Comparison of ENCODE assay signal across 23 cellular contexts in the genomic region with DNA sequence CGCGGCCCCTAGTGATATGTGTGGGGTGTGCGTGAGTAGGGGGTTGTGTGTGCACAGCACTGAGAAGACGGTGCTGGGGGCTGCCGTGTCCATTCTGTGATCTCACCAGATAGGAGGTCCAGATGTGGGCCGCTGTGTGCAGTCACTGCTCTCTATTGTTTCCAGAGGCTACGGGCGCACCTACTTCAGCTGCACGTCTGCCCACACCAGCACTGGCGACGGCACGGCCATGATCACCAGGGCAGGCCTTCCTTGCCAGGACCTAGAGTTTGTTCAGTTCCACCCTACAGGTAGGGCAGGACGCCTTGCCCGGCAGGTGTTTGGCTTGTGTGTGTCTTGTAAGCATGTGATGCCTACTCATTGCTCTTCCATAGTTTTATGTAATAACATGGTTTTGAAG. TPM values are rescaled to one million over a fixed set of nuclear protein-coding genes. Genes with fewer than 3 reads are reported as not detected.
"Had no signal": no experiment of that assay in that cellular context is flagged by ENCODE, and none has a peak within 500 bp of the region (broad histone marks: within the 10 kb centered on the region; RNA-seq: fewer than 3 reads in every experiment).

No MANE protein-coding gene starts in this region.

- H3K9ac ChIP-seq: KMS-11 had no signal

- H3K27me3 ChIP-seq: SJSA1 had no signal

- H3K9me3 ChIP-seq: SJSA1 had no signal

- H3K4me1 ChIP-seq: SJSA1 had no signal

- H3K27ac ChIP-seq: KMS-11, SJSA1, SK-N-MC had no signal

- H3K4me3 ChIP-seq: SJSA1, SK-N-MC had no signal

- DNase-seq: IMR-90, Kasumi-1, MM.1S, NCI-H1092 treated with DMSO at 0.1 percent for 48 hours, NCI-H1436, NCI-H187, NCI-H2029, NCI-H2081 treated with DMSO at 0.1 percent for 48 hours, NCI-H2171, NCI-H226, NCI-H446, NCI-H510A, NCI-H524 treated with DMSO at 0.1 percent for 48 hours, NCI-H69, NCI-H774, Right ventricle myocardium superior, RPMI8226, SIG-M5 had no signal

- H3K4me2 ChIP-seq: KMS-11 had no signal

RNA-seq across cellular contexts. Expression of gene LRRC14B, which starts 39.4 kb away (rescaled TPM):
- total RNA-seq: HT-29, IMR-90, M059J, SJSA1 had no signal
- polyA plus RNA-seq: IMR-90 had no signal
